1 cellular context compared by ENCODE assay signal in the genomic region with DNA sequence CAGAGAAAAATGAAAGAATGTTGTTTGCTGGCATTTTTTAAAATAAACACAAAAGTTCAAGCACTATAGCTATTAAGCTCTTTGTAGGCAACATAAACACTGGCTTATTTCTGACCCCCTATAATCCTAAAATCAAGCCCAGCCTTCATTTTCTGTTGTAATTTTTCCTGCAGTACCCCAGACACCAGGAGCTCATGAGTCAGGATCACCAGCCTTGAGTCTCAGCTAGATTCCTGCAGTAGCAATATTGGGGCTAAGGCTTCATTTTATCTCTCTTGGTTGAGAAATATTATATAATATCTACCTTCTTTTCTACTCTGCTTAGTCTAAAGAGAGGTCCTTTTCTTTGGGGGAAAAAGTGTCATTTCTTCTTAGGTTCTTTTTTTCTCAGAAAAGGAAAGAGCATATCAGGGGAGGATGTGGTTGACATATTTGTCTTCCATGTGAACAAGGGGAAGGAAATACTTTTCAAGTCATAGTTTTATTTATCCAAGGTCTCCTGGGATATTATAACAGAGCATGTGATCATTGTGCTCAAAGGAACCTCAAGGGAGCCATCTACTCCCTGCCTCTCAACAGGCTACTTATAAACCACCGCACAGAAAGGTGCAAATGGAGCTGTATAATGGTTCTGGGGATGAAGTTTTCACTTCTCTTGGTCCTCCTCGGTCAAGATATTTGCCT.
TF ChIP-seq lines count a peak whose summit lies in the region.

No MANE protein-coding gene starts in this region.

TF ChIP-seq in WTC11, 78 proteins besides CTCF, POLR2A, EP300 and RAD21 (continued from another document):
- TF ChIP-seq, protein P1, sequence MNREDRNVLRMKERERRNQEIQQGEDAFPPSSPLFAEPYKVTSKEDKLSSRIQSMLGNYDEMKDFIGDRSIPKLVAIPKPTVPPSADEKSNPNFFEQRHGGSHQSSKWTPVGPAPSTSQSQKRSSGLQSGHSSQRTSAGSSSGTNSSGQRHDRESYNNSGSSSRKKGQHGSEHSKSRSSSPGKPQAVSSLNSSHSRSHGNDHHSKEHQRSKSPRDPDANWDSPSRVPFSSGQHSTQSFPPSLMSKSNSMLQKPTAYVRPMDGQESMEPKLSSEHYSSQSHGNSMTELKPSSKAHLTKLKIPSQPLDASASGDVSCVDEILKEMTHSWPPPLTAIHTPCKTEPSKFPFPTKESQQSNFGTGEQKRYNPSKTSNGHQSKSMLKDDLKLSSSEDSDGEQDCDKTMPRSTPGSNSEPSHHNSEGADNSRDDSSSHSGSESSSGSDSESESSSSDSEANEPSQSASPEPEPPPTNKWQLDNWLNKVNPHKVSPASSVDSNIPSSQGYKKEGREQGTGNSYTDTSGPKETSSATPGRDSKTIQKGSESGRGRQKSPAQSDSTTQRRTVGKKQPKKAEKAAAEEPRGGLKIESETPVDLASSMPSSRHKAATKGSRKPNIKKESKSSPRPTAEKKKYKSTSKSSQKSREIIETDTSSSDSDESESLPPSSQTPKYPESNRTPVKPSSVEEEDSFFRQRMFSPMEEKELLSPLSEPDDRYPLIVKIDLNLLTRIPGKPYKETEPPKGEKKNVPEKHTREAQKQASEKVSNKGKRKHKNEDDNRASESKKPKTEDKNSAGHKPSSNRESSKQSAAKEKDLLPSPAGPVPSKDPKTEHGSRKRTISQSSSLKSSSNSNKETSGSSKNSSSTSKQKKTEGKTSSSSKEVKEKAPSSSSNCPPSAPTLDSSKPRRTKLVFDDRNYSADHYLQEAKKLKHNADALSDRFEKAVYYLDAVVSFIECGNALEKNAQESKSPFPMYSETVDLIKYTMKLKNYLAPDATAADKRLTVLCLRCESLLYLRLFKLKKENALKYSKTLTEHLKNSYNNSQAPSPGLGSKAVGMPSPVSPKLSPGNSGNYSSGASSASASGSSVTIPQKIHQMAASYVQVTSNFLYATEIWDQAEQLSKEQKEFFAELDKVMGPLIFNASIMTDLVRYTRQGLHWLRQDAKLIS (CRISPR knock-in tag; IDR thresholded peaks at IDR 0.05; ENCODE audit: borderline replicate concordance) = no peak
- TF ChIP-seq, protein P2, sequence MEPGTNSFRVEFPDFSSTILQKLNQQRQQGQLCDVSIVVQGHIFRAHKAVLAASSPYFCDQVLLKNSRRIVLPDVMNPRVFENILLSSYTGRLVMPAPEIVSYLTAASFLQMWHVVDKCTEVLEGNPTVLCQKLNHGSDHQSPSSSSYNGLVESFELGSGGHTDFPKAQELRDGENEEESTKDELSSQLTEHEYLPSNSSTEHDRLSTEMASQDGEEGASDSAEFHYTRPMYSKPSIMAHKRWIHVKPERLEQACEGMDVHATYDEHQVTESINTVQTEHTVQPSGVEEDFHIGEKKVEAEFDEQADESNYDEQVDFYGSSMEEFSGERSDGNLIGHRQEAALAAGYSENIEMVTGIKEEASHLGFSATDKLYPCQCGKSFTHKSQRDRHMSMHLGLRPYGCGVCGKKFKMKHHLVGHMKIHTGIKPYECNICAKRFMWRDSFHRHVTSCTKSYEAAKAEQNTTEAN (CRISPR knock-in tag; IDR thresholded peaks at IDR 0.05) = no peak
- TF ChIP-seq SMAD4 (CRISPR knock-in tag; IDR thresholded peaks at IDR 0.05) (no peak), NFE2L1 (CRISPR knock-in tag; IDR thresholded peaks at IDR 0.05) (no peak), ZNF263 (CRISPR knock-in tag; IDR thresholded peaks at IDR 0.05; ENCODE audit: low read depth) (no peak)
- TF ChIP-seq, protein P3, sequence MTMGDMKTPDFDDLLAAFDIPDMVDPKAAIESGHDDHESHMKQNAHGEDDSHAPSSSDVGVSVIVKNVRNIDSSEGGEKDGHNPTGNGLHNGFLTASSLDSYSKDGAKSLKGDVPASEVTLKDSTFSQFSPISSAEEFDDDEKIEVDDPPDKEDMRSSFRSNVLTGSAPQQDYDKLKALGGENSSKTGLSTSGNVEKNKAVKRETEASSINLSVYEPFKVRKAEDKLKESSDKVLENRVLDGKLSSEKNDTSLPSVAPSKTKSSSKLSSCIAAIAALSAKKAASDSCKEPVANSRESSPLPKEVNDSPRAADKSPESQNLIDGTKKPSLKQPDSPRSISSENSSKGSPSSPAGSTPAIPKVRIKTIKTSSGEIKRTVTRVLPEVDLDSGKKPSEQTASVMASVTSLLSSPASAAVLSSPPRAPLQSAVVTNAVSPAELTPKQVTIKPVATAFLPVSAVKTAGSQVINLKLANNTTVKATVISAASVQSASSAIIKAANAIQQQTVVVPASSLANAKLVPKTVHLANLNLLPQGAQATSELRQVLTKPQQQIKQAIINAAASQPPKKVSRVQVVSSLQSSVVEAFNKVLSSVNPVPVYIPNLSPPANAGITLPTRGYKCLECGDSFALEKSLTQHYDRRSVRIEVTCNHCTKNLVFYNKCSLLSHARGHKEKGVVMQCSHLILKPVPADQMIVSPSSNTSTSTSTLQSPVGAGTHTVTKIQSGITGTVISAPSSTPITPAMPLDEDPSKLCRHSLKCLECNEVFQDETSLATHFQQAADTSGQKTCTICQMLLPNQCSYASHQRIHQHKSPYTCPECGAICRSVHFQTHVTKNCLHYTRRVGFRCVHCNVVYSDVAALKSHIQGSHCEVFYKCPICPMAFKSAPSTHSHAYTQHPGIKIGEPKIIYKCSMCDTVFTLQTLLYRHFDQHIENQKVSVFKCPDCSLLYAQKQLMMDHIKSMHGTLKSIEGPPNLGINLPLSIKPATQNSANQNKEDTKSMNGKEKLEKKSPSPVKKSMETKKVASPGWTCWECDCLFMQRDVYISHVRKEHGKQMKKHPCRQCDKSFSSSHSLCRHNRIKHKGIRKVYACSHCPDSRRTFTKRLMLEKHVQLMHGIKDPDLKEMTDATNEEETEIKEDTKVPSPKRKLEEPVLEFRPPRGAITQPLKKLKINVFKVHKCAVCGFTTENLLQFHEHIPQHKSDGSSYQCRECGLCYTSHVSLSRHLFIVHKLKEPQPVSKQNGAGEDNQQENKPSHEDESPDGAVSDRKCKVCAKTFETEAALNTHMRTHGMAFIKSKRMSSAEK (CRISPR knock-in tag; IDR thresholded peaks at IDR 0.05; ENCODE audit: borderline replicate concordance) = no peak
- TF ChIP-seq, protein P4, sequence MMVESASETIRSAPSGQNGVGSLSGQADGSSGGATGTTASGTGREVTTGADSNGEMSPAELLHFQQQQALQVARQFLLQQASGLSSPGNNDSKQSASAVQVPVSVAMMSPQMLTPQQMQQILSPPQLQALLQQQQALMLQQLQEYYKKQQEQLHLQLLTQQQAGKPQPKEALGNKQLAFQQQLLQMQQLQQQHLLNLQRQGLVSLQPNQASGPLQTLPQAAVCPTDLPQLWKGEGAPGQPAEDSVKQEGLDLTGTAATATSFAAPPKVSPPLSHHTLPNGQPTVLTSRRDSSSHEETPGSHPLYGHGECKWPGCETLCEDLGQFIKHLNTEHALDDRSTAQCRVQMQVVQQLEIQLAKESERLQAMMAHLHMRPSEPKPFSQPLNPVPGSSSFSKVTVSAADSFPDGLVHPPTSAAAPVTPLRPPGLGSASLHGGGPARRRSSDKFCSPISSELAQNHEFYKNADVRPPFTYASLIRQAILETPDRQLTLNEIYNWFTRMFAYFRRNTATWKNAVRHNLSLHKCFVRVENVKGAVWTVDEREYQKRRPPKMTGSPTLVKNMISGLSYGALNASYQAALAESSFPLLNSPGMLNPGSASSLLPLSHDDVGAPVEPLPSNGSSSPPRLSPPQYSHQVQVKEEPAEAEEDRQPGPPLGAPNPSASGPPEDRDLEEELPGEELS (CRISPR knock-in tag; IDR thresholded peaks at IDR 0.05) = no peak
- TF ChIP-seq, protein P5, sequence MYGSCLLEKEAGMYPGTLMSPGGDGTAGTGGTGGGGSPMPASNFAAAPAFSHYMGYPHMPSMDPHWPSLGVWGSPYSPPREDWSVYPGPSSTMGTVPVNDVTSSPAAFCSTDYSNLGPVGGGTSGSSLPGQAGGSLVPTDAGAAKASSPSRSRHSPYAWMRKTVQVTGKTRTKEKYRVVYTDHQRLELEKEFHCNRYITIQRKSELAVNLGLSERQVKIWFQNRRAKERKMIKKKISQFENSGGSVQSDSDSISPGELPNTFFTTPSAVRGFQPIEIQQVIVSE (CRISPR knock-in tag; IDR thresholded peaks at IDR 0.05; ENCODE audit: borderline replicate concordance) = no peak
- TF ChIP-seq, protein P6, sequence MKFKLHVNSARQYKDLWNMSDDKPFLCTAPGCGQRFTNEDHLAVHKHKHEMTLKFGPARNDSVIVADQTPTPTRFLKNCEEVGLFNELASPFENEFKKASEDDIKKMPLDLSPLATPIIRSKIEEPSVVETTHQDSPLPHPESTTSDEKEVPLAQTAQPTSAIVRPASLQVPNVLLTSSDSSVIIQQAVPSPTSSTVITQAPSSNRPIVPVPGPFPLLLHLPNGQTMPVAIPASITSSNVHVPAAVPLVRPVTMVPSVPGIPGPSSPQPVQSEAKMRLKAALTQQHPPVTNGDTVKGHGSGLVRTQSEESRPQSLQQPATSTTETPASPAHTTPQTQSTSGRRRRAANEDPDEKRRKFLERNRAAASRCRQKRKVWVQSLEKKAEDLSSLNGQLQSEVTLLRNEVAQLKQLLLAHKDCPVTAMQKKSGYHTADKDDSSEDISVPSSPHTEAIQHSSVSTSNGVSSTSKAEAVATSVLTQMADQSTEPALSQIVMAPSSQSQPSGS (CRISPR knock-in tag; IDR thresholded peaks at IDR 0.05; ENCODE audit: borderline replicate concordance, low read depth) = no peak
TF ChIP-seq in WTC11: peak in this region for 0.
